In the genomic region with DNA sequence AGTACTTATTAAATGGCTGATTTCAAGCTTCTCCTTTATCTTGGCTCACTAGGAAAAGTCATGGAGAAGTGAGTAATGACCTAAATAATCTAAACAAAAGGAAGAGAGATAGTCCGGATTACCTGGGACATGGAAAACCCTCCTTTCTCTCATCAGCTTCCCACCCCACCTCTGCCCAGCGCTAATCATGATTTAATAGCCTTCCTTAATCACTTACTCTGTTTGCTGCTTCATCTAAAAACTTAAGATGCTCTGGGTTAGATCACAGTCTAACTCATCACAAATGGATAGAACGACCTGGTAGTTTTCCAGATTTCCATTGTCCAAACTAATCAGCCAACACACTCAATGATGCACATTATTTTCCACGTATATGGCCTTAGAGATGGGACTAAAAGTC, we compare ENCODE assay signal across 35 cellular contexts.
"Had no signal": no experiment of that assay in that cellular context is flagged by ENCODE, and none has a peak within 500 bp of the region (broad histone marks: within the 10 kb centered on the region; RNA-seq: fewer than 3 reads in every experiment).

No MANE protein-coding gene starts in this region.

- H3K27me3 ChIP-seq: brain microvascular endothelial cell, Peyer's patch, SJSA1 had no signal

- DNase-seq: activated CD4-positive, alpha-beta memory T cell treated with anti-CD3 and anti-CD28 coated beads, Interleukin-2, amount 10 ng/mL, durations not matched to agents 7 days and 5 days; activated CD4-positive, alpha-beta T cell treated with anti-CD3 and anti-CD28 coated beads for 1 hour; activated CD4-positive, alpha-beta T cell treated with anti-CD3 and anti-CD28 coated beads for 48 hours; activated CD4-positive, CD25-positive, alpha-beta regulatory T cell; activated CD8-positive, alpha-beta memory T cell treated with anti-CD3 and anti-CD28 coated beads for 24 hours; activated CD8-positive, alpha-beta memory T cell treated with anti-CD3 and anti-CD28 coated beads, Interleukin-2, amount 10 ng/mL, durations not matched to agents 7 days and 5 days; activated CD8-positive, alpha-beta memory T cell treated with anti-CD3 and anti-CD28 coated beads, Interleukin-2, amount 50 U/mL, for 48 hours; activated effector memory CD4-positive, alpha-beta T cell treated with Interleukin-2 at 50 U/mL for 16 hours; activated naive CD4-positive, alpha-beta T cell treated with anti-CD3 and anti-CD28 coated beads, Interleukin-2, amount 50 U/mL, for 16 hours; activated naive CD8-positive, alpha-beta T cell treated with anti-CD3 and anti-CD28 coated beads for 36 hours; activated T-cell treated with anti-CD3 and anti-CD28 coated beads, Interleukin-2, amount 50 U/mL, for 48 hours; amniotic stem cell; aorta; brain microvascular endothelial cell; Karpas-422; KBM-7; NCI-H1048; NCI-H1105 treated with DMSO at 0.1 percent for 48 hours; NCI-H1436; NCI-H1694; NCI-H1930; NCI-H2081 treated with DMSO at 0.1 percent for 48 hours; NCI-H226; NCI-H446 treated with DMSO at 0.1 percent for 48 hours; NCI-H524; NCI-H69; NK-92 treated with Interleukin-12 subunit alpha and Interleukin-12 subunit beta, amount 100 ng/mL, for 24 hours; PC-3; Peyer's patch; RPMI8226; SHP77 treated with DMSO at 0.1 percent for 48 hours; SK-N-SH had no signal

- H3K9ac ChIP-seq: SK-N-SH had no signal

- H3K9me3 ChIP-seq: Peyer's patch, SJSA1, SK-N-SH had no signal

- H3K9me3 Mint-ChIP-seq: activated CD4-positive, alpha-beta memory T cell treated with anti-CD3 and anti-CD28 coated beads, Interleukin-2, amount 10 ng/mL, durations not matched to agents 7 days and 5 days; activated naive CD8-positive, alpha-beta T cell treated with anti-CD3 and anti-CD28 coated beads for 36 hours; T-helper 1 cell treated with Interleukin-12 subunit alpha and Interleukin-12 subunit beta and Interleukin-4 antibody, amounts not matched to agents 30 μg/mL and 1 μg/mL, for 36 hours; T-helper 2 cell treated with Interferon-gamma antibody and Interleukin-4, amounts not matched to agents 5 μg/mL and 100 μg/mL, for 36 hours had no signal

- H3K36me3 Mint-ChIP-seq: activated CD8-positive, alpha-beta memory T cell treated with anti-CD3 and anti-CD28 coated beads, Interleukin-2, amount 10 ng/mL, durations not matched to agents 7 days and 5 days; activated naive CD8-positive, alpha-beta T cell treated with anti-CD3 and anti-CD28 coated beads for 36 hours had no signal

- H3K4me1 ChIP-seq: Peyer's patch had no signal

- H3K36me3 ChIP-seq: brain microvascular endothelial cell, Peyer's patch had no signal

- H3K4me2 ChIP-seq: SK-N-SH had no signal

- H3K27ac Mint-ChIP-seq: activated CD4-positive, alpha-beta memory T cell treated with anti-CD3 and anti-CD28 coated beads, Interleukin-2, amount 10 ng/mL, durations not matched to agents 7 days and 5 days; activated CD8-positive, alpha-beta memory T cell treated with anti-CD3 and anti-CD28 coated beads, Interleukin-2, amount 10 ng/mL, durations not matched to agents 7 days and 5 days; activated naive CD8-positive, alpha-beta T cell treated with anti-CD3 and anti-CD28 coated beads for 36 hours; T-helper 1 cell treated with Interleukin-12 subunit alpha and Interleukin-12 subunit beta and Interleukin-4 antibody, amounts not matched to agents 30 μg/mL and 1 μg/mL, for 36 hours; T-helper 2 cell treated with Interferon-gamma antibody and Interleukin-4, amounts not matched to agents 5 μg/mL and 100 μg/mL, for 36 hours had no signal

- H3K4me3 ChIP-seq: Peyer's patch, SJSA1 had no signal

- H3K4me3 Mint-ChIP-seq: activated CD4-positive, alpha-beta memory T cell treated with anti-CD3 and anti-CD28 coated beads, Interleukin-2, amount 10 ng/mL, durations not matched to agents 7 days and 5 days; activated CD8-positive, alpha-beta memory T cell treated with anti-CD3 and anti-CD28 coated beads, Interleukin-2, amount 10 ng/mL, durations not matched to agents 7 days and 5 days; activated naive CD8-positive, alpha-beta T cell treated with anti-CD3 and anti-CD28 coated beads for 36 hours; T-helper 1 cell treated with Interleukin-12 subunit alpha and Interleukin-12 subunit beta and Interleukin-4 antibody, amounts not matched to agents 30 μg/mL and 1 μg/mL, for 36 hours; T-helper 2 cell treated with Interferon-gamma antibody and Interleukin-4, amounts not matched to agents 5 μg/mL and 100 μg/mL, for 36 hours had no signal

- H3K27ac ChIP-seq: brain microvascular endothelial cell, Peyer's patch, SJSA1 had no signal

- H3K4me1 Mint-ChIP-seq: activated CD4-positive, alpha-beta memory T cell treated with anti-CD3 and anti-CD28 coated beads, Interleukin-2, amount 10 ng/mL, durations not matched to agents 7 days and 5 days; activated CD8-positive, alpha-beta memory T cell treated with anti-CD3 and anti-CD28 coated beads, Interleukin-2, amount 10 ng/mL, durations not matched to agents 7 days and 5 days; activated naive CD8-positive, alpha-beta T cell treated with anti-CD3 and anti-CD28 coated beads for 36 hours had no signal
